8 cellular contexts compared by ENCODE assay signal in genomic region chr17:75456417-75457046, GRCh38. TPM values are rescaled to one million over a fixed set of nuclear protein-coding genes. Genes with fewer than 3 reads are reported as not detected.
DNase-seq lines count a peak whose midpoint lies in the region; FAIRE-seq and TF ChIP-seq lines count a peak whose summit lies in the region.

TSS of gene TMEM94 (plus strand) at chr17:75456635. CDS start at chr17:75471906, 15,271 bp downstream.

- H3K4me2 ChIP-seq in neuronal stem cell (ENCODE audit: insufficient read depth, low read length, poor library complexity, severe bottlenecking) = peak within 1 kb of the TSS; percentile 94

- no peak for TF ChIP-seq CTCF in HEK293 (tag by site-specific recombination; IDR thresholded peaks at IDR 0.05)
- no peak for TF ChIP-seq CTCF in subcutaneous adipose tissue (IDR thresholded peaks at IDR 0.05; ENCODE audit: low read depth)

- H3K9me3 ChIP-seq in HEK293 (ENCODE audit: control insufficient read depth, insufficient read depth, low read depth, low read length) (no peaks in the 10 kb centered on the region), neuronal stem cell (replicated peaks in 1 of 2; ENCODE audit: control insufficient read depth in 2 of 2, insufficient read depth in 1 of 2, low read depth in 1 of 2, low read length in 2 of 2) (no peaks in the 10 kb centered on the region)

- peak within 1 kb of the TSS; percentile 56 for H3K23ac ChIP-seq in neuronal stem cell (ENCODE audit: low read depth, low read length, poor library complexity)

- H3K4me3 ChIP-seq in HEK293 (ENCODE audit: low read depth, low read length) (peak within 1 kb of the TSS; percentile 64), neuronal stem cell (ENCODE audit: low read length in 2 of 2) (peak within 1 kb of the TSS; percentile 74 to 83)

- peak within 1 kb of the TSS; percentile 42 for H2BK15ac ChIP-seq in neuronal stem cell (ENCODE audit: low read length)

- peak; percentile 84 for FAIRE-seq in frontal cortex (lab: Jason Lieb, UNC)

- no peak within 1 kb of the TSS for H3K4ac ChIP-seq in neuronal stem cell (ENCODE audit: low read length)

- H3K4me1 ChIP-seq in HEK293 (ENCODE audit: control insufficient read depth, insufficient read depth, low read length) = peaks cover 20% of the 10 kb centered on the region
- peaks cover 5 to 14% of the 10 kb centered on the region in 2 donors for H3K4me1 ChIP-seq in neuronal stem cell (ENCODE audit: control insufficient read depth in 2 of 2, insufficient read depth in 1 of 2, low read depth in 1 of 2, low read length in 2 of 2)

- no peak within 1 kb of the TSS for H4K91ac ChIP-seq in neuronal stem cell (ENCODE audit: low read depth, low read length, poor library complexity)

- H3K79me1 ChIP-seq in neuronal stem cell (ENCODE audit: low read depth, low read length) = no peaks in the 10 kb centered on the region

- no peak within 1 kb of the TSS for H2BK120ac ChIP-seq in neuronal stem cell (ENCODE audit: low read depth, low read length)

- peak within 1 kb of the TSS; percentile 86 for H2AFZ ChIP-seq in neuronal stem cell (ENCODE audit: low read length)

- H3K27me3 ChIP-seq in neuronal stem cell (ENCODE audit: control insufficient read depth in 3 of 3, insufficient read depth in 3 of 3, low read depth in 1 of 3, low read length in 3 of 3) = no peaks in the 10 kb centered on the region

- no CpG with 5 or more reads among the region's 33 CpGs for WGBS in neuronal stem cell (ENCODE audit: extremely low coverage in 2 of 2, insufficient read length in 2 of 2, insufficient replicate concordance in 1 of 2), 2 donors

- H3K27ac ChIP-seq in HEK293 (ENCODE audit: extremely low read depth, low read depth, low read length) = peak within 1 kb of the TSS; percentile 84
- peak within 1 kb of the TSS; percentile 70 for H3K27ac ChIP-seq in neuronal stem cell (replicated peaks; ENCODE audit: low read length)

- H3K36me3 ChIP-seq in HEK293 (ENCODE audit: control insufficient read depth in 2 of 2, insufficient read depth in 1 of 2, low read length in 2 of 2) = no peaks in the 10 kb centered on the region
- H3K36me3 ChIP-seq in neuronal stem cell (replicated peaks in 1 of 2; ENCODE audit: control insufficient read depth in 2 of 2, insufficient read depth in 2 of 2, low read length in 2 of 2) = peaks cover 0 to 3% of the 10 kb centered on the region in 2 donors

- CTCF ChIA-PET in HEK293 (lab: Yijun Ruan, JAX) = interaction anchor here (0.7 to 1.2 kb wide), 12 partner anchors 9 to 293 kb away, joined by 3 to 6 read pairs (median 3); partner anchors contain the start of gene TSEN54

- peak; percentile 92 for DNase-seq in GDM1 (lab: John Stamatoyannopoulos, UW)
- DNase-seq in MV-4-11 (lab: John Stamatoyannopoulos, UW) = peak; percentile 97
- peak; percentile 100 for DNase-seq in SK-MEL-5 (ENCODE audit: low read depth, low spot score)
- DNase-seq in activated naive CD4-positive, alpha-beta T cell treated with Interleukin-2 at 50 U/mL for 16 hours = peak; percentile 90
- DNase-seq in frontal cortex (ENCODE audit: low spot score in 2 of 2) = peak; percentile 87
- peak; percentile 95 for DNase-seq in neuronal stem cell (ENCODE audit: low spot score)

- H4K8ac ChIP-seq in neuronal stem cell (ENCODE audit: low read depth, low read length) = no peak within 1 kb of the TSS

- H2BK5ac ChIP-seq in neuronal stem cell (ENCODE audit: low read length) = peak within 1 kb of the TSS; percentile 80

- peak within 1 kb of the TSS; percentile 73 for H3K9ac ChIP-seq in neuronal stem cell (ENCODE audit: low read depth, low read length, poor library complexity)

- H3K18ac ChIP-seq in neuronal stem cell (ENCODE audit: low read length) = peak within 1 kb of the TSS; percentile 98

- no peak within 1 kb of the TSS for H2BK12ac ChIP-seq in neuronal stem cell (ENCODE audit: low read length)

- POLR2A ChIA-PET in HEK293 (lab: Yijun Ruan, JAX) = interaction anchor here (0.6 to 3.1 kb wide), 28 partner anchors 8 to 584 kb away, joined by 3 to 16 read pairs (median 4); partner anchors contain the start of genes FDXR, GGA3, GRB2 and MIF4GD

- peak within 1 kb of the TSS; percentile 91 for H2AK5ac ChIP-seq in neuronal stem cell (ENCODE audit: low read depth, low read length)

- in situ Hi-C loops in SK-MEL-5 (cut with HindIII; ENCODE audit: low pct_unique_long_range_greater_than_20kb, low sequenced_read_pairs) = no loop called here

- H3K14ac ChIP-seq in neuronal stem cell (ENCODE audit: low read length) = no peak within 1 kb of the TSS

TF ChIP-seq in HEK293, 187 proteins besides CTCF, POLR2A, EP300 and RAD21 (continues in another document):
- TF ChIP-seq ZBTB8A (tag by site-specific recombination; IDR thresholded peaks at IDR 0.05) (peak; percentile 30; the same call in 1 of the 2 replicates), ZNF548 (tag by site-specific recombination; IDR thresholded peaks at IDR 0.05) (no peak), RBAK (tag by site-specific recombination; IDR thresholded peaks at IDR 0.05) (no peak), BCL11A (tag by site-specific recombination; IDR thresholded peaks at IDR 0.05; ENCODE audit: low read depth) (no peak), ZNF544 (tag by site-specific recombination; IDR thresholded peaks at IDR 0.05) (no peak), REPIN1 (tag by site-specific recombination; IDR thresholded peaks at IDR 0.05; ENCODE audit: low read depth) (no peak), MYNN (tag by site-specific recombination; IDR thresholded peaks at IDR 0.05; ENCODE audit: borderline replicate concordance) (no peak), ZNF266 (tag by site-specific recombination; IDR thresholded peaks at IDR 0.05; ENCODE audit: low read depth) (no peak), ZNF280C (tag by site-specific recombination; IDR thresholded peaks at IDR 0.05) (no peak)
- TF ChIP-seq, protein P1, sequence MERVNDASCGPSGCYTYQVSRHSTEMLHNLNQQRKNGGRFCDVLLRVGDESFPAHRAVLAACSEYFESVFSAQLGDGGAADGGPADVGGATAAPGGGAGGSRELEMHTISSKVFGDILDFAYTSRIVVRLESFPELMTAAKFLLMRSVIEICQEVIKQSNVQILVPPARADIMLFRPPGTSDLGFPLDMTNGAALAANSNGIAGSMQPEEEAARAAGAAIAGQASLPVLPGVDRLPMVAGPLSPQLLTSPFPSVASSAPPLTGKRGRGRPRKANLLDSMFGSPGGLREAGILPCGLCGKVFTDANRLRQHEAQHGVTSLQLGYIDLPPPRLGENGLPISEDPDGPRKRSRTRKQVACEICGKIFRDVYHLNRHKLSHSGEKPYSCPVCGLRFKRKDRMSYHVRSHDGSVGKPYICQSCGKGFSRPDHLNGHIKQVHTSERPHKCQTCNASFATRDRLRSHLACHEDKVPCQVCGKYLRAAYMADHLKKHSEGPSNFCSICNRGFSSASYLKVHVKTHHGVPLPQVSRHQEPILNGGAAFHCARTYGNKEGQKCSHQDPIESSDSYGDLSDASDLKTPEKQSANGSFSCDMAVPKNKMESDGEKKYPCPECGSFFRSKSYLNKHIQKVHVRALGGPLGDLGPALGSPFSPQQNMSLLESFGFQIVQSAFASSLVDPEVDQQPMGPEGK (tag by site-specific recombination; IDR thresholded peaks at IDR 0.05) = peak; percentile 93
- TF ChIP-seq, protein P2, sequence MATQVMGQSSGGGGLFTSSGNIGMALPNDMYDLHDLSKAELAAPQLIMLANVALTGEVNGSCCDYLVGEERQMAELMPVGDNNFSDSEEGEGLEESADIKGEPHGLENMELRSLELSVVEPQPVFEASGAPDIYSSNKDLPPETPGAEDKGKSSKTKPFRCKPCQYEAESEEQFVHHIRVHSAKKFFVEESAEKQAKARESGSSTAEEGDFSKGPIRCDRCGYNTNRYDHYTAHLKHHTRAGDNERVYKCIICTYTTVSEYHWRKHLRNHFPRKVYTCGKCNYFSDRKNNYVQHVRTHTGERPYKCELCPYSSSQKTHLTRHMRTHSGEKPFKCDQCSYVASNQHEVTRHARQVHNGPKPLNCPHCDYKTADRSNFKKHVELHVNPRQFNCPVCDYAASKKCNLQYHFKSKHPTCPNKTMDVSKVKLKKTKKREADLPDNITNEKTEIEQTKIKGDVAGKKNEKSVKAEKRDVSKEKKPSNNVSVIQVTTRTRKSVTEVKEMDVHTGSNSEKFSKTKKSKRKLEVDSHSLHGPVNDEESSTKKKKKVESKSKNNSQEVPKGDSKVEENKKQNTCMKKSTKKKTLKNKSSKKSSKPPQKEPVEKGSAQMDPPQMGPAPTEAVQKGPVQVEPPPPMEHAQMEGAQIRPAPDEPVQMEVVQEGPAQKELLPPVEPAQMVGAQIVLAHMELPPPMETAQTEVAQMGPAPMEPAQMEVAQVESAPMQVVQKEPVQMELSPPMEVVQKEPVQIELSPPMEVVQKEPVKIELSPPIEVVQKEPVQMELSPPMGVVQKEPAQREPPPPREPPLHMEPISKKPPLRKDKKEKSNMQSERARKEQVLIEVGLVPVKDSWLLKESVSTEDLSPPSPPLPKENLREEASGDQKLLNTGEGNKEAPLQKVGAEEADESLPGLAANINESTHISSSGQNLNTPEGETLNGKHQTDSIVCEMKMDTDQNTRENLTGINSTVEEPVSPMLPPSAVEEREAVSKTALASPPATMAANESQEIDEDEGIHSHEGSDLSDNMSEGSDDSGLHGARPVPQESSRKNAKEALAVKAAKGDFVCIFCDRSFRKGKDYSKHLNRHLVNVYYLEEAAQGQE (tag by site-specific recombination; IDR thresholded peaks at IDR 0.05) = no peak

RNA-seq across cellular contexts. Expression of gene TMEM94, which starts in this region (rescaled TPM):
- total RNA-seq in SK-MEL-5 (2014; rRNA removed; shearing (Covaris generic)) = 37.3 and 51.7 TPM in 2 replicates
- polyA plus RNA-seq in SK-MEL-5 (2015; cell fraction: cytosol; rRNA removed) = 136 and 202 TPM in 2 replicates
- polyA plus RNA-seq in SK-MEL-5 (2015; cell fraction: nucleus; rRNA removed) = 437 and 529 TPM in 2 replicates
- total RNA-seq in frontal cortex (18.8 TPM), subcutaneous adipose tissue (10 to 100 TPM; 35.0 to 80.2 (median 45.9) TPM)
- 63.4 TPM for polyA plus RNA-seq in neuronal stem cell (2013, experiment 1 of 2)
- polyA plus RNA-seq in neuronal stem cell (2013, experiment 2 of 2) = 59.4 TPM

Comparison
In these comparisons a context has a peak if more than half of its experiments do, and no peak if none do; other contexts are left out.
1. Peak in every context shown above with its lines: DNase-seq, H3K4me3 ChIP-seq and H3K27ac ChIP-seq.